In the genomic region with DNA sequence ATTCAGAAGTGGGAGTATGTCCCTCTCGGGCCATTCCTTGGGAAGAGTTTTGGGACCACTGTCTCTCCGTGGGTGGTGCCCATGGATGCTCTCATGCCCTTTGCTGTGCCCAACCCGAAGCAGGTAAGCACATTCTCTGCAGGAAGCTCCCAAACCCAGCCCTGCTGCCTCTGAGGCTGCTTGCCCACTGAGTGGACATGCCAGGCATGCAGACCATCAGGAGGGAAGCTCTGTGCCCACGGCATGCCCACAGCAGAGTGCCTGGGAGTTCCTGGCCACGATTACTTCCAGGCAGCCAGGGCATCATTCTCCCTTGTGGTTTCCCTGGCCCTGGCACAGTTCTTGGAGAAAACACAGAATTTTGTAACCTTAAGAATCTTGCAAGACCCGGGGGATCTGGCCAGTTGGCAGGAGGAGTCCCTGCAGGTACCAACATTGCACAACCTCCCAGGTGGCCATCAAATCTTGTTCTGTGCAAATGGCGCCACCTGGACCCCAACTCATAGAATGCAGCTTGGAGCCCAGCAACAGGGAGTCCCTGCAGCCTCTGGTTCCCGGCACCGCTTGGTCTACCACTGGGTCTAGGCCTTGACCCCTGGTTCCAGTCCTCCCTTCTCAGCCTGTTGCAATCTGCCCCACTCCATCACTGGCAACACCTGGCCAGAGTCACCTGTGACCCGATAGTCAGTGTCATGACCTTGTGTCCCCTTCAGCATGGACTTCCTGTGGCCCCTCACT, we compare ENCODE assay signal across 8 cellular contexts. TPM values are rescaled to one million over a fixed set of nuclear protein-coding genes. Genes with fewer than 3 reads are reported as not detected.
DNase-seq lines count a peak whose midpoint lies in the region; ATAC-seq and TF ChIP-seq lines count a peak whose summit lies in the region.

No MANE protein-coding gene starts in this region.

- H3K9me2 ChIP-seq in HCT116 (ENCODE audit: insufficient read depth), result no peaks in the 10 kb centered on the region

- TF ChIP-seq CTCF in HCT116 (IDR thresholded peaks at IDR 0.05 in 2 of 3, conservative IDR thresholded peaks at IDR 0.05 in 1 of 3; ENCODE audit: borderline replicate concordance in 1 of 3, insufficient read depth in 1 of 3, low read depth in 2 of 3, low read length in 2 of 3), result peak; percentile 69 to 79 (median 72)
- TF ChIP-seq CTCF in endodermal cell (conservative IDR thresholded peaks at IDR 0.05), result peak; percentile 87
- TF ChIP-seq CTCF in natural killer cell (IDR thresholded peaks at IDR 0.05), result peak; percentile 70

- TF ChIP-seq POLR2A in HCT116 (IDR thresholded peaks at IDR 0.05; ENCODE audit: borderline replicate concordance, extremely low read depth, insufficient read depth, insufficient read length), result no peak

- H3K9me3 ChIP-seq in HCT116 (ENCODE audit: control insufficient read depth in 1 of 2, insufficient read depth in 1 of 2, low read depth in 1 of 2, low read length in 2 of 2) (no peaks in the 10 kb centered on the region), endodermal cell (ENCODE audit: control insufficient read depth, low read length) (no peaks in the 10 kb centered on the region)

- peak; percentile 40 for DNase-seq in GDM1 (lab: John Stamatoyannopoulos, UW)
- DNase-seq in HCT116 (ENCODE audit: low read depth, low spot score), result peak; percentile 42
- DNase-seq in NCI-H2196 (lab: John Stamatoyannopoulos, UW; ENCODE audit: unreplicated experiment), result peak; percentile 53
- peak; percentile 81 for DNase-seq in activated CD8-positive, alpha-beta T cell treated with anti-CD3 and anti-CD28 coated beads, Interleukin-2, amount 10 ng/mL, durations not matched to agents 7 days and 5 days
- DNase-seq in endodermal cell, result peak; percentile 94
- DNase-seq in natural killer cell, result peak; percentile 60
- DNase-seq in stimulated activated naive CD8-positive, alpha-beta T cell treated with anti-CD3 and anti-CD28 coated beads, Interleukin-15, Interleukin-2, amounts not matched to agents 100 U/mL and 50 U/mL, for 24 hours, result peak; percentile 75

- no peak overlapping the region for H3K4me2 ChIP-seq in HCT116 (ENCODE audit: low read length)

- H3K4me1 ChIP-seq in HCT116 (ENCODE audit: control insufficient read depth in 1 of 2, insufficient read depth in 2 of 2, low read length in 2 of 2) (no peaks in the 10 kb centered on the region), endodermal cell (ENCODE audit: control insufficient read depth, insufficient read depth, low read length) (no peaks in the 10 kb centered on the region)

- WGBS in endodermal cell (ENCODE audit: insufficient coverage in 1 of 2, insufficient read length in 1 of 2), 2 experiments, result 70 to 72% methylated on average over 6 to 10 of the region's 10 CpGs

- H3K79me2 ChIP-seq in HCT116 (ENCODE audit: insufficient read depth, low read length), result no peaks in the 10 kb centered on the region

- H3K27me3 ChIP-seq in HCT116 (ENCODE audit: insufficient read depth, low read length) (no peaks in the 10 kb centered on the region), endodermal cell (ENCODE audit: control insufficient read depth, insufficient read depth, low read length, poor library complexity, severe bottlenecking) (no peaks in the 10 kb centered on the region)

- H3K36me3 Mint-ChIP-seq in activated CD8-positive, alpha-beta T cell treated with anti-CD3 and anti-CD28 coated beads, Interleukin-2, amount 10 ng/mL, durations not matched to agents 7 days and 5 days (ENCODE audit: low read depth), result peaks cover 8% of the 10 kb centered on the region
- H3K36me3 Mint-ChIP-seq in endodermal cell (ENCODE audit: low read depth) (peaks cover 21% of the 10 kb centered on the region), natural killer cell (no peaks in the 10 kb centered on the region)

- no peak overlapping the region for H3K4me3 ChIP-seq in HCT116 (replicated peaks in 1 of 2; ENCODE audit: low read depth in 1 of 2, low read length in 2 of 2)
- no peak overlapping the region for H3K4me3 ChIP-seq in endodermal cell (ENCODE audit: low read length)

- no peaks in the 10 kb centered on the region for H4K20me1 ChIP-seq in HCT116 (ENCODE audit: insufficient read depth)

- RAD21 ChIA-PET in HCT116 (lab: Charles Lee; ENCODE audit: low non-redundant PET in 1 of 2, low total read pairs in 2 of 2, uncharacterized antibody in 2 of 2, unreplicated experiment in 2 of 2), result no interaction called here

- intact Hi-C loops in HCT116 (cut with micrococcal nuclease) (loop anchor here (1.0 to 10.0 kb wide), 6 partner anchors 180 to 791 kb away; a partner anchor contains a TSS), natural killer cell (cut with micrococcal nuclease) (loop anchor here (1.0 to 5.0 kb wide), 3 partner anchors 111 to 792 kb away; no protein-coding TSS in a partner anchor)

- no TSS peak for BruUV-seq in HCT116 (replicated peaks; lab: Mats Ljungman, UMichigan)

- no peaks in the 10 kb centered on the region for H3K9me3 Mint-ChIP-seq in activated CD8-positive, alpha-beta T cell treated with anti-CD3 and anti-CD28 coated beads, Interleukin-2, amount 10 ng/mL, durations not matched to agents 7 days and 5 days (ENCODE audit: insufficient read depth)
- peaks cover 2% of the 10 kb centered on the region for H3K9me3 Mint-ChIP-seq in endodermal cell
- no peaks in the 10 kb centered on the region for H3K9me3 Mint-ChIP-seq in natural killer cell

- ATAC-seq in HCT116 (peak; percentile 94), natural killer cell (peak; percentile 77 to 90 (median 77)), HG02970 (IDR thresholded peaks at IDR 0.05; ENCODE audit: low FRiP score, unreplicated experiment) (no peak)
- peak; percentile 81 for ATAC-seq in activated CD8-positive, alpha-beta T cell treated with anti-CD3 and anti-CD28 coated beads, Interleukin-2, amount 10 ng/mL, durations not matched to agents 7 days and 5 days
- peak; percentile 80 for ATAC-seq in stimulated activated naive CD8-positive, alpha-beta T cell treated with anti-CD3 and anti-CD28 coated beads, Interleukin-15, Interleukin-2, amounts not matched to agents 100 U/mL and 50 U/mL, for 24 hours

- no peak overlapping the region for H3K9ac ChIP-seq in HCT116 (ENCODE audit: low read length)
- no peak overlapping the region for H3K9ac ChIP-seq in endodermal cell (ENCODE audit: extremely low read depth, low read length, poor library complexity, severe bottlenecking)

- no peak overlapping the region for H2AFZ ChIP-seq in HCT116 (ENCODE audit: low read depth, low read length, poor library complexity, severe bottlenecking)

- H3K4me3 Mint-ChIP-seq in activated CD8-positive, alpha-beta T cell treated with anti-CD3 and anti-CD28 coated beads, Interleukin-2, amount 10 ng/mL, durations not matched to agents 7 days and 5 days, result no peak overlapping the region
- H3K4me3 Mint-ChIP-seq in endodermal cell (no peak overlapping the region), natural killer cell (no peak overlapping the region)

- peak; percentile 87 for TF ChIP-seq RAD21 in HCT116 (IDR thresholded peaks at IDR 0.05; ENCODE audit: low read depth)

- H3K36me3 ChIP-seq in HCT116 (ENCODE audit: control insufficient read depth in 1 of 2, insufficient read depth in 2 of 2, low read length in 2 of 2) (no peaks in the 10 kb centered on the region), endodermal cell (ENCODE audit: control insufficient read depth, insufficient read depth, low read length) (no peaks in the 10 kb centered on the region)

- CTCF ChIA-PET in HCT116 (lab: Charles Lee), result interaction anchor here (0.7 to 2.1 kb wide), 5 partner anchors 320 to 833 kb away, joined by 4 to 6 read pairs (median 5); no protein-coding TSS in a partner anchor
- CTCF ChIA-PET in activated CD8-positive, alpha-beta T cell treated with anti-CD3 and anti-CD28 coated beads, Interleukin-2, amount 10 ng/mL, durations not matched to agents 7 days and 5 days (lab: Charles Lee), result interaction anchor here (0.6 to 3.8 kb wide), 15 partner anchors 9 to 320 kb away, joined by 3 to 22 read pairs (median 4); a partner anchor contains a TSS

- POLR2A ChIA-PET in HCT116 (lab: Charles Lee), result no interaction called here
- POLR2A ChIA-PET in activated CD8-positive, alpha-beta T cell treated with anti-CD3 and anti-CD28 coated beads, Interleukin-2, amount 10 ng/mL, durations not matched to agents 7 days and 5 days (lab: Charles Lee), result interaction anchor here (0.6 kb wide), 1 partner anchor 59 kb away, joined by 5 read pairs; no protein-coding TSS in a partner anchor

- H3K27me3 Mint-ChIP-seq in activated CD8-positive, alpha-beta T cell treated with anti-CD3 and anti-CD28 coated beads, Interleukin-2, amount 10 ng/mL, durations not matched to agents 7 days and 5 days (ENCODE audit: low read depth), result no peaks in the 10 kb centered on the region
- H3K27me3 Mint-ChIP-seq in endodermal cell (ENCODE audit: insufficient read depth) (no peaks in the 10 kb centered on the region), natural killer cell (ENCODE audit: low read depth in 2 of 2) (no peaks in the 10 kb centered on the region)

- H3K27ac ChIP-seq in HCT116 (ENCODE audit: low read depth, low read length) (no peak overlapping the region), endodermal cell (ENCODE audit: low read depth, low read length) (no peak overlapping the region)

- H3K27ac Mint-ChIP-seq in activated CD8-positive, alpha-beta T cell treated with anti-CD3 and anti-CD28 coated beads, Interleukin-2, amount 10 ng/mL, durations not matched to agents 7 days and 5 days, result no peak overlapping the region
- H3K27ac Mint-ChIP-seq in endodermal cell (no peak overlapping the region), natural killer cell (no peak overlapping the region)

- no peaks in the 10 kb centered on the region for H3K4me1 Mint-ChIP-seq in activated CD8-positive, alpha-beta T cell treated with anti-CD3 and anti-CD28 coated beads, Interleukin-2, amount 10 ng/mL, durations not matched to agents 7 days and 5 days (ENCODE audit: low read depth)
- H3K4me1 Mint-ChIP-seq in endodermal cell (no peaks in the 10 kb centered on the region), natural killer cell (peaks cover 0 to 12% of the 10 kb centered on the region in 2 donors)

TF ChIP-seq in HCT116, 20 proteins besides CTCF, POLR2A, EP300 and RAD21:
- TF ChIP-seq JUND (IDR thresholded peaks at IDR 0.05) (no peak), ZFX (IDR thresholded peaks at IDR 0.05) (no peak), CBX3 (IDR thresholded peaks at IDR 0.05; ENCODE audit: low read depth) (no peak), CEBPB (IDR thresholded peaks at IDR 0.05; ENCODE audit: low read depth) (peak; percentile 93), SIN3A (IDR thresholded peaks at IDR 0.05; ENCODE audit: low read depth) (no peak), EGR1 (IDR thresholded peaks at IDR 0.05; ENCODE audit: low read depth) (no peak)
- TF ChIP-seq, protein P1, sequence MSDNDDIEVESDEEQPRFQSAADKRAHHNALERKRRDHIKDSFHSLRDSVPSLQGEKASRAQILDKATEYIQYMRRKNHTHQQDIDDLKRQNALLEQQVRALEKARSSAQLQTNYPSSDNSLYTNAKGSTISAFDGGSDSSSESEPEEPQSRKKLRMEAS (IDR thresholded peaks at IDR 0.05), result no peak

RNA-seq across cellular contexts. Expression of a gene that starts 20.4 kb away (rescaled TPM):
- total RNA-seq in HCT116 (2021; ENCODE audit: unreplicated experiment), result 20.0 TPM
- polyA plus RNA-seq in HCT116 (2012), result 18.3 and 21.3 TPM in 2 replicates
- total RNA-seq in activated CD8-positive, alpha-beta T cell treated with anti-CD3 and anti-CD28 coated beads, Interleukin-2, amount 10 ng/mL, durations not matched to agents 7 days and 5 days, result 10 to 100 TPM; 40.9 to 41.8 TPM
- 10 to 100 TPM; 11.9 to 14.2 TPM for total RNA-seq in endodermal cell
- polyA plus RNA-seq in endodermal cell (2013, experiment 1 of 2), result 19.5 TPM
- polyA plus RNA-seq in endodermal cell (2013, experiment 2 of 2), result 15.9 TPM
- 10 to 100 TPM; 12.4 to 14.1 (median 13.5) TPM for total RNA-seq in natural killer cell

Comparison
In these comparisons a context has a peak if more than half of its experiments do, and no peak if none do; other contexts are left out.
1. DNase-seq: peak in every context shown above with its lines; median percentile 94 in endodermal cell; 81 in activated CD8-positive, alpha-beta T cell treated with anti-CD3 and anti-CD28 coated beads, Interleukin-2, amount 10 ng/mL, durations not matched to agents 7 days and 5 days; 75 in stimulated activated naive CD8-positive, alpha-beta T cell treated with anti-CD3 and anti-CD28 coated beads, Interleukin-15, Interleukin-2, amounts not matched to agents 100 U/mL and 50 U/mL, for 24 hours; 60 in natural killer cell; 53 in NCI-H2196; 42 in HCT116; 40 in GDM1.